In the genomic region with DNA sequence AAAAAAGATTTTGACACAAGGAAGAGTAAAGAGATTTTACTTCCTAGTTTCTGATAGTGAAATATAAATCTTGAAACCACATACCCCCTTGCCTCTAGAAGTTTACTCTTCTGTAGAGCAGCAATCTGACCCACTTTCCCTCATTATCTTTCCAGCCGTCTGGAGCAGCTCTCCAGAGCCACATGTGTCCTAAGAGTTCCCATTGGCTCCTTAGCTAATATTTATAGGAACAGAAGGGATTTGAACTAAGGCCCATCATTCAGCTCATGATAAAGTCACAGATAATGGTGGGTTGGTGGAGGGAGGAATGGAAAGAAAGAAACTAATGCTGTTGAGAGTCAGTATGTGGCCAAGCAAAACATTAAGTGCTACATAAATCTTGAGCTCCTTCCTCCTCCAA, we compare ENCODE assay signal across 19 cellular contexts.
"Had no signal": no experiment of that assay in that cellular context is flagged by ENCODE, and none has a peak within 500 bp of the region (broad histone marks: within the 10 kb centered on the region; RNA-seq: fewer than 3 reads in every experiment).

No MANE protein-coding gene starts in this region.

- H3K36me3 ChIP-seq: gastroesophageal sphincter, heart left ventricle, ovary, spleen had no signal

- FAIRE-seq: endometrium had no signal

- H3K27me3 ChIP-seq: gastroesophageal sphincter, heart left ventricle, ovary, spleen had no signal

- ATAC-seq: activated T-helper 17 cell treated with anti-CD3 and anti-CD28 coated beads, Interleukin-2, amount 50 U/mL, for 72 hours; gastroesophageal sphincter; left ventricle myocardium superior; mucosa of descending colon; naive thymus-derived CD4-positive, alpha-beta T cell; psoas muscle had no signal

- DNase-seq: activated B cell treated with CpG ODN at 0.5 μM for 24 hours; activated CD4-positive, alpha-beta memory T cell treated with anti-CD3 and anti-CD28 coated beads for 36 hours; activated CD4-positive, alpha-beta T cell treated with anti-CD3 and anti-CD28 coated beads for 4 hours; activated naive CD4-positive, alpha-beta T cell; activated naive CD8-positive, alpha-beta T cell treated with anti-CD3 and anti-CD28 coated beads for 36 hours; amygdala; heart left ventricle; left ventricle myocardium superior; mucosa of descending colon; naive thymus-derived CD4-positive, alpha-beta T cell; ovary; psoas muscle; spleen; stimulated activated CD8-positive, alpha-beta memory T cell treated with anti-CD3 and anti-CD28 coated beads, Interleukin-4, amount 100 ng/mL, for 48 hours; stimulated activated naive CD4-positive, alpha-beta T cell had no signal

- H3K27ac ChIP-seq: coronary artery, gastroesophageal sphincter, heart left ventricle, ovary, psoas muscle, spleen had no signal

- H3K4me3 ChIP-seq: coronary artery, gastroesophageal sphincter, heart left ventricle, mucosa of descending colon, ovary, psoas muscle, spleen had no signal

- H3K4me1 ChIP-seq: gastroesophageal sphincter, heart left ventricle, psoas muscle, spleen had no signal

- H3K9me3 ChIP-seq: gastroesophageal sphincter, heart left ventricle, mucosa of descending colon, ovary, psoas muscle, spleen had no signal
